Comparison of ENCODE assay signal across 10 cellular contexts in the genomic region with DNA sequence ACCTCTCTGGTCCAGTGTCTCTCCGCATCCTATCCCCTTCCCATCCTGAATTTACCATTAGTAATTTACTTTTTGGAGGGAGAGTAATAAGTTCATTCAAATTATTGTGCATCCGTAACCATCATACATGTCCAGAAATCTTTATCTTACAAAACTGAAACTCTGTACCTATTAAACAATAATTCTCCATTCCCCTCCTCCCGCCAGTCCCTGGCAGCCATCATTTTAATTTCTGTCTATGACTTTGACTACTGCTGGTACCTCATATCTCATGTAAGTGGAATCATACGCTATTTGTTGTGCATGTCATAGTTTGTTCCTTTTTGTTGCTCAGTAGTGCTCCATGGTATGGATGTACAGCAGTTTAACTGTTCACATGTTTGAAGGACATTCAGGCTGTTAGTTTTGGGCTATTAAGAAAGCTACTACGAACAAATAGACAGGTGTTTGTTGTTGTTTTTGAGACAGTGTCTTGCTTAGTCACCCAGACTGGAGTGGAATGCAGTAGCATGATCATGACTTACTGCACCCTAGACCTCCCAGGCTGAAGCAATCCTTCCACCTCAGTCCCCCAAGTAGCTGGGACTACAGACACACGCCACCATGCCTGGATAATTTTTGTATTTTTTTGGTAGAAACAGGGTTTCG. TPM values are rescaled to one million over a fixed set of nuclear protein-coding genes. Genes with fewer than 3 reads are reported as not detected.
A peak's percentile ranks its signal among the peaks of the same experiment; 100 is the strongest.
DNase-seq lines count a peak whose midpoint lies in the region; ATAC-seq, FAIRE-seq and TF ChIP-seq lines count a peak whose summit lies in the region.
"Had no signal": no experiment of that assay in that cellular context is flagged by ENCODE, and none has a peak within 500 bp of the region (broad histone marks: within the 10 kb centered on the region; RNA-seq: fewer than 3 reads in every experiment).

No MANE protein-coding gene starts in this region.

- H3K4me3 Mint-ChIP-seq in activated naive CD8-positive, alpha-beta T cell treated with anti-CD3 and anti-CD28 coated beads, Interleukin-2, amount 50 U/mL, for 24 hours, result peak overlapping the region; percentile 93

- H3K36me3 Mint-ChIP-seq in activated naive CD8-positive, alpha-beta T cell treated with anti-CD3 and anti-CD28 coated beads, Interleukin-2, amount 50 U/mL, for 24 hours (ENCODE audit: low read depth), result peaks cover 2% of the 10 kb centered on the region

- FAIRE-seq in A549 (lab: Jason Lieb, UNC) (no peak), H54 (lab: Jason Lieb, UNC) (peak; percentile 58)
- FAIRE-seq: G401.6 had no signal

- peaks cover 32% of the 10 kb centered on the region for H3K4me1 Mint-ChIP-seq in activated naive CD8-positive, alpha-beta T cell treated with anti-CD3 and anti-CD28 coated beads, Interleukin-2, amount 50 U/mL, for 24 hours

- H3K27ac Mint-ChIP-seq in activated naive CD8-positive, alpha-beta T cell treated with anti-CD3 and anti-CD28 coated beads, Interleukin-2, amount 50 U/mL, for 24 hours, result no peak overlapping the region

- peak overlapping the region; percentile 82 for H3K4me2 ChIP-seq in A549

- no peak for TF ChIP-seq POLR2A in A549 (IDR thresholded peaks at IDR 0.05; ENCODE audit: low read length)
- no peak for TF ChIP-seq POLR2A in H54 (IDR thresholded peaks at IDR 0.05; ENCODE audit: low read depth, low read length)

- H3K4me3 ChIP-seq in A549, result no peak overlapping the region

- CTCF ChIA-PET in A549 (lab: Yijun Ruan, JAX), result interaction anchor here (0.7 to 5.0 kb wide), 5 partner anchors 11 to 202 kb away, joined by 3 to 25 read pairs (median 4); no protein-coding TSS in a partner anchor

- H3K27me3 Mint-ChIP-seq in activated naive CD8-positive, alpha-beta T cell treated with anti-CD3 and anti-CD28 coated beads, Interleukin-2, amount 50 U/mL, for 24 hours, result no peaks in the 10 kb centered on the region

- H3K9me3 Mint-ChIP-seq in activated naive CD8-positive, alpha-beta T cell treated with anti-CD3 and anti-CD28 coated beads, Interleukin-2, amount 50 U/mL, for 24 hours, result no peaks in the 10 kb centered on the region

- H3K9me3 ChIP-seq in A549, result no peaks in the 10 kb centered on the region
- H3K9me3 ChIP-seq: spleen had no signal

- no peak for TF ChIP-seq CTCF in A549 (IDR thresholded peaks at IDR 0.05)

- H3K4me1 ChIP-seq in A549, result peaks cover 44% of the 10 kb centered on the region

- TF ChIP-seq RAD21 in A549 (conservative IDR thresholded peaks at IDR 0.05 in 1 of 2, IDR thresholded peaks at IDR 0.05 in 1 of 2), result no peak

- POLR2A ChIA-PET in A549 (lab: Yijun Ruan, JAX), result interaction anchor here (2.1 to 3.0 kb wide), 2 partner anchors 34 to 58 kb away, joined by 13 to 16 read pairs; no protein-coding TSS in a partner anchor

- no peak for TF ChIP-seq EP300 in A549 (IDR thresholded peaks at IDR 0.05)

- intact Hi-C loops in head of caudate nucleus (cut with DNase I), result no loop called here

- peak overlapping the region in 1 of 2 experiments; percentile 60; a peak in 3 of 6 replicates for H3K27ac ChIP-seq in A549

- DNase-seq in A549 (ENCODE audit: low read depth in 1 of 2, low spot score in 1 of 2) (peak in 1 of 2 experiments; percentile 33), H54 (ENCODE audit: insufficient read length, low spot score) (no peak), kidney tubule cell (ENCODE audit: low spot score) (peak; percentile 75), head of caudate nucleus (no peak)
- no peak for DNase-seq in activated naive CD8-positive, alpha-beta T cell treated with anti-CD3 and anti-CD28 coated beads, Interleukin-2, amount 50 U/mL, for 24 hours
- DNase-seq: spleen had no signal

- ATAC-seq in A549, result no peak
- no peak for ATAC-seq in activated naive CD8-positive, alpha-beta T cell treated with anti-CD3 and anti-CD28 coated beads, Interleukin-2, amount 50 U/mL, for 24 hours
- ATAC-seq in GM21447 (IDR thresholded peaks at IDR 0.05; ENCODE audit: unreplicated experiment), result no peak
- ATAC-seq in GM19463 (IDR thresholded peaks at IDR 0.05; ENCODE audit: unreplicated experiment), result no peak
- ATAC-seq in GM19397 (IDR thresholded peaks at IDR 0.05; ENCODE audit: unreplicated experiment), result no peak

- whole genome bisulfite sequencing in A549 (ENCODE audit: missing lambda C conversion rate), result 74% methylated on average over 7 of the region's 7 CpGs

TF ChIP-seq in A549, 52 proteins besides CTCF, POLR2A, EP300 and RAD21:
- TF ChIP-seq TP53 (CRISPR knock-in tag; IDR thresholded peaks at IDR 0.05), result no peak
- no peak for TF ChIP-seq JUNB (IDR thresholded peaks at IDR 0.05)
- TF ChIP-seq RNF2 (IDR thresholded peaks at IDR 0.05; ENCODE audit: borderline replicate concordance, low read depth), result no peak
- no peak for TF ChIP-seq RCOR1 (IDR thresholded peaks at IDR 0.05; ENCODE audit: low read depth, low read length)
- TF ChIP-seq CEBPB (IDR thresholded peaks at IDR 0.05), result no peak
- no peak for TF ChIP-seq KDM5A (IDR thresholded peaks at IDR 0.05)
- no peak for TF ChIP-seq RARB (CRISPR knock-in tag; IDR thresholded peaks at IDR 0.05)
- TF ChIP-seq NFE2L2 (conservative IDR thresholded peaks at IDR 0.05; ENCODE audit: low read length), result no peak
TF ChIP-seq in A549: peak in this region for 0.

RNA-seq across cellular contexts. Expression of a gene that starts 2.0 kb away (rescaled TPM):
- polyA plus RNA-seq in A549 (2011; rRNA removed), result 92.0 and 94.1 TPM in 2 replicates
- polyA plus RNA-seq in A549 (2012; cell fraction: cytosol; rRNA removed), result 54.9 and 75.4 TPM in 2 replicates
- 24.6 and 27.2 TPM in 2 replicates for polyA plus RNA-seq in A549 (2012; cell fraction: nucleus; rRNA removed)
- 37.5 to 42.5 TPM (median 40.0 TPM) in 3 replicates for polyA plus RNA-seq in A549 (2017; fragmentation: RNase III; extraction: RNeasy Plus Mini Kit Qiagen cat#74134 plus additional on column Dnase treatment)
- 108 and 111 TPM in 2 replicates for polyA minus RNA-seq in A549 (2011; rRNA and poly(A)+ RNA removed)
